In genomic region chr12:96907681-96908163, GRCh38 we compare ENCODE assay signal across 8 cellular contexts. TPM values are rescaled to one million over a fixed set of nuclear protein-coding genes. Genes with fewer than 3 reads are reported as not detected.
DNase-seq lines count a peak whose midpoint lies in the region; ATAC-seq lines count a peak whose summit lies in the region.

No MANE protein-coding gene starts in this region.

- no peaks in the 10 kb centered on the region for H3K9me3 Mint-ChIP-seq in IgD-negative memory B cell
- no peaks in the 10 kb centered on the region for H3K9me3 Mint-ChIP-seq in activated CD4-positive, alpha-beta T cell treated with anti-CD3 and anti-CD28 coated beads, Interleukin-2, amount 10 ng/mL, durations not matched to agents 7 days and 5 days

- H3K36me3 Mint-ChIP-seq in IgD-negative memory B cell, result no peaks in the 10 kb centered on the region
- H3K36me3 Mint-ChIP-seq in activated CD4-positive, alpha-beta T cell treated with anti-CD3 and anti-CD28 coated beads, Interleukin-2, amount 10 ng/mL, durations not matched to agents 7 days and 5 days (ENCODE audit: low read depth), result peaks cover 37% of the 10 kb centered on the region

- H3K27ac ChIP-seq in epithelial cell of prostate, result peak overlapping the region; percentile 62
- H3K27ac ChIP-seq in muscle layer of duodenum (ENCODE audit: low read length), result peak overlapping the region; percentile 91

- CTCF ChIA-PET in activated CD4-positive, alpha-beta T cell treated with anti-CD3 and anti-CD28 coated beads, Interleukin-2, amount 10 ng/mL, durations not matched to agents 7 days and 5 days (lab: Charles Lee), result interaction anchor here (1.3 kb wide), 1 partner anchor 17 kb away, joined by 3 read pairs; no protein-coding TSS in a partner anchor

- no peaks in the 10 kb centered on the region for H3K27me3 Mint-ChIP-seq in IgD-negative memory B cell
- H3K27me3 Mint-ChIP-seq in activated CD4-positive, alpha-beta T cell treated with anti-CD3 and anti-CD28 coated beads, Interleukin-2, amount 10 ng/mL, durations not matched to agents 7 days and 5 days, result peaks cover 10% of the 10 kb centered on the region

- ATAC-seq in GM21576 (IDR thresholded peaks at IDR 0.05; ENCODE audit: unreplicated experiment), result peak; percentile 23

- no peaks in the 10 kb centered on the region for H3K36me3 ChIP-seq in muscle layer of duodenum (ENCODE audit: control insufficient read depth in 1 of 2, insufficient read depth in 2 of 2, low read length in 2 of 2)

- H3K4me1 Mint-ChIP-seq in IgD-negative memory B cell, result peaks cover 22 to 38% (median 30%) of the 10 kb centered on the region in 3 donors
- H3K4me1 Mint-ChIP-seq in activated CD4-positive, alpha-beta T cell treated with anti-CD3 and anti-CD28 coated beads, Interleukin-2, amount 10 ng/mL, durations not matched to agents 7 days and 5 days, result peaks cover 47% of the 10 kb centered on the region

- DNase-seq in NCI-H1694 (lab: John Stamatoyannopoulos, UW), result peak; percentile 4
- no peak for DNase-seq in NCI-H1694 treated with DMSO at 0.1 percent for 48 hours (lab: John Stamatoyannopoulos, UW)
- DNase-seq in activated CD4-positive, alpha-beta T cell treated with anti-CD3 and anti-CD28 coated beads, Interleukin-2, amount 10 ng/mL, durations not matched to agents 7 days and 5 days, result peak; percentile 45
- DNase-seq in epithelial cell of prostate (ENCODE audit: low read depth, low spot score), result no peak
- no peak for DNase-seq in middle frontal gyrus (ENCODE audit: extremely low spot score, low spot score)

- H3K4me1 ChIP-seq in muscle layer of duodenum (ENCODE audit: control insufficient read depth in 1 of 2, insufficient read depth in 2 of 2, low read length in 2 of 2), result peaks cover 4 to 9% of the 10 kb centered on the region in 2 donors

- no peaks in the 10 kb centered on the region for H3K9me3 ChIP-seq in muscle layer of duodenum (ENCODE audit: control insufficient read depth in 1 of 2, low read length in 2 of 2)

- POLR2A ChIA-PET in activated CD4-positive, alpha-beta T cell treated with anti-CD3 and anti-CD28 coated beads, Interleukin-2, amount 10 ng/mL, durations not matched to agents 7 days and 5 days (lab: Charles Lee), result no interaction called here

- no peaks in the 10 kb centered on the region for H3K27me3 ChIP-seq in muscle layer of duodenum (ENCODE audit: low read depth, low read length)

- H3K4me3 ChIP-seq in muscle layer of duodenum (ENCODE audit: low read depth in 1 of 2, low read length in 2 of 2), result peak overlapping the region; percentile 90 to 98

- H3K4me3 Mint-ChIP-seq in IgD-negative memory B cell, result peak overlapping the region; percentile 82 to 98 (median 97)
- peak overlapping the region; percentile 86 for H3K4me3 Mint-ChIP-seq in activated CD4-positive, alpha-beta T cell treated with anti-CD3 and anti-CD28 coated beads, Interleukin-2, amount 10 ng/mL, durations not matched to agents 7 days and 5 days

- peak overlapping the region; percentile 46 to 96 (median 92) for H3K27ac Mint-ChIP-seq in IgD-negative memory B cell
- H3K27ac Mint-ChIP-seq in activated CD4-positive, alpha-beta T cell treated with anti-CD3 and anti-CD28 coated beads, Interleukin-2, amount 10 ng/mL, durations not matched to agents 7 days and 5 days, result peak overlapping the region; percentile 99

RNA-seq across cellular contexts. Expression of gene NEDD1, which starts 0.7 kb away (rescaled TPM):
- 26.5 TPM for polyA plus RNA-seq in IgD-negative memory B cell
- total RNA-seq in activated CD4-positive, alpha-beta T cell treated with anti-CD3 and anti-CD28 coated beads, Interleukin-2, amount 10 ng/mL, durations not matched to agents 7 days and 5 days, result 10 to 100 TPM; 46.2 to 48.7 TPM

Comparison
In these comparisons a context has a peak if more than half of its experiments do, and no peak if none do; other contexts are left out.
1. DNase-seq: peak in NCI-H1694 (single experiment) and activated CD4-positive, alpha-beta T cell treated with anti-CD3 and anti-CD28 coated beads, Interleukin-2, amount 10 ng/mL, durations not matched to agents 7 days and 5 days (single experiment); none in NCI-H1694 treated with DMSO at 0.1 percent for 48 hours (single experiment), epithelial cell of prostate (single experiment) and middle frontal gyrus (single experiment).